ENCODE assay signal across 8 cellular contexts in genomic region chr2:237512774-237513466, GRCh38. TPM values are rescaled to one million over a fixed set of nuclear protein-coding genes. Genes with fewer than 3 reads are reported as not detected.
DNase-seq lines count a peak whose midpoint lies in the region; ATAC-seq and TF ChIP-seq lines count a peak whose summit lies in the region.

No MANE protein-coding gene starts in this region.

- DNase-seq in DMS114 treated with DMSO at 0.1 percent for 48 hours (lab: John Stamatoyannopoulos, UW; ENCODE audit: unreplicated experiment) (peak; percentile 72), NCI-H524 (lab: John Stamatoyannopoulos, UW) (peak; percentile 59 to 79), choroid plexus epithelial cell (ENCODE audit: low read depth) (peak; percentile 96), left lung (peak; percentile 81 to 88)
- peak; percentile 90 for DNase-seq in activated CD4-positive, alpha-beta T cell treated with anti-CD3 and anti-CD28 coated beads for 36 hours
- peak; percentile 72 to 74 for DNase-seq in stimulated activated CD4-positive, alpha-beta T cell treated with anti-CD3 and anti-CD28 coated beads, Interleukin-2, amount 100 ng/mL, for 48 hours

- CTCF ChIA-PET in activated CD4-positive, alpha-beta T cell treated with anti-CD3 and anti-CD28 coated beads for 36 hours (lab: Charles Lee), result interaction anchor here (0.6 to 10.0 kb wide), 62 partner anchors 8 to 1558 kb away, joined by 3 to 233 read pairs (median 4); partner anchors contain the start of gene PRLH

- peak overlapping the region in 1 of 2 donors; percentile 13 for H3K27ac ChIP-seq in left lung

- no peak overlapping the region for H3K4me3 Mint-ChIP-seq in activated CD4-positive, alpha-beta T cell treated with anti-CD3 and anti-CD28 coated beads for 36 hours

- intact Hi-C loops in activated CD4-positive, alpha-beta T cell treated with anti-CD3 and anti-CD28 coated beads for 36 hours (cut with DNase I, micrococcal nuclease), result loop anchor here (1.0 to 10.0 kb wide), 4 partner anchors 59 to 359 kb away; no protein-coding TSS in a partner anchor
- intact Hi-C loops in left lung (cut with DNase I), result loop anchor here in 1 of 2 donors (5.0 kb wide), 1 partner anchor 59 kb away; no protein-coding TSS in a partner anchor

- TF ChIP-seq CTCF in choroid plexus epithelial cell (conservative IDR thresholded peaks at IDR 0.05; ENCODE audit: low read depth, low read length) (peak; percentile 94), left lung (IDR thresholded peaks at IDR 0.05) (peak; percentile 75 to 89)

- peaks cover 9 to 35% of the 10 kb centered on the region in 2 donors for H3K4me1 ChIP-seq in left lung

- H3K36me3 ChIP-seq in left lung, result peaks cover 0 to 13% of the 10 kb centered on the region in 2 donors

- POLR2A ChIA-PET in activated CD4-positive, alpha-beta T cell treated with anti-CD3 and anti-CD28 coated beads for 36 hours (lab: Charles Lee), result interaction anchor here (0.6 to 1.0 kb wide), 2 partner anchors 59 to 328 kb away, joined by 3 to 4 read pairs; no protein-coding TSS in a partner anchor

- no peak overlapping the region for H3K4me3 ChIP-seq in choroid plexus epithelial cell (ENCODE audit: low read depth, low read length)
- no peak overlapping the region for H3K4me3 ChIP-seq in left lung

- H3K27me3 Mint-ChIP-seq in activated CD4-positive, alpha-beta T cell treated with anti-CD3 and anti-CD28 coated beads for 36 hours, result no peaks in the 10 kb centered on the region

- no peaks in the 10 kb centered on the region for H3K9me3 ChIP-seq in left lung

- ATAC-seq in HG03175 (IDR thresholded peaks at IDR 0.05; ENCODE audit: unreplicated experiment) (peak; percentile 69), left lung (peak; percentile 74), HG03139 (IDR thresholded peaks at IDR 0.05; ENCODE audit: unreplicated experiment) (no peak)
- peak; percentile 92 for ATAC-seq in activated CD4-positive, alpha-beta T cell treated with anti-CD3 and anti-CD28 coated beads for 36 hours

- H3K27me3 ChIP-seq in left lung, result no peaks in the 10 kb centered on the region

- no peaks in the 10 kb centered on the region for H3K9me3 Mint-ChIP-seq in activated CD4-positive, alpha-beta T cell treated with anti-CD3 and anti-CD28 coated beads for 36 hours (ENCODE audit: low read depth)

- no peaks in the 10 kb centered on the region for H3K36me3 Mint-ChIP-seq in activated CD4-positive, alpha-beta T cell treated with anti-CD3 and anti-CD28 coated beads for 36 hours (ENCODE audit: low read depth)

- H3K4me1 Mint-ChIP-seq in activated CD4-positive, alpha-beta T cell treated with anti-CD3 and anti-CD28 coated beads for 36 hours, result no peaks in the 10 kb centered on the region

- H3K27ac Mint-ChIP-seq in activated CD4-positive, alpha-beta T cell treated with anti-CD3 and anti-CD28 coated beads for 36 hours, result no peak overlapping the region

RNA-seq across cellular contexts. Expression of gene MLPH, which starts 25.9 kb away (rescaled TPM):
- 1 to 10 TPM in 1 of 2 experiments, under 1 TPM in 1; 0.82 to 1.2 TPM for total RNA-seq in activated CD4-positive, alpha-beta T cell treated with anti-CD3 and anti-CD28 coated beads for 36 hours
- 100 to 1,000 TPM; 244 to 296 TPM for total RNA-seq in left lung

RNA-seq across cellular contexts. Expression of gene PRLH, which starts 53.5 kb away (rescaled TPM):
- not detected for total RNA-seq in activated CD4-positive, alpha-beta T cell treated with anti-CD3 and anti-CD28 coated beads for 36 hours
- total RNA-seq in left lung, result not detected

Comparison
In these comparisons a context has a peak if more than half of its experiments do, and no peak if none do; other contexts are left out.
1. RNA of gene MLPH, which starts 25.9 kb away (total RNA-seq): 244 to 296 TPM in left lung; 0.82 to 1.2 TPM in activated CD4-positive, alpha-beta T cell treated with anti-CD3 and anti-CD28 coated beads for 36 hours; every median in the first group is over 100 times any median in the second.
2. Peak in every context shown above with its lines, with median percentiles within 50 percentile points of each other: DNase-seq.